Comparison of ENCODE assay signal across 24 cellular contexts in genomic region chr5:150454492-150455229, GRCh38.
"Had no signal": no experiment of that assay in that cellular context is flagged by ENCODE, and none has a peak within 500 bp of the region (broad histone marks: within the 10 kb centered on the region; RNA-seq: fewer than 3 reads in every experiment).

No MANE protein-coding gene starts in this region.

- H3K27me3 Mint-ChIP-seq: activated CD4-positive, alpha-beta T cell treated with anti-CD3 and anti-CD28 coated beads, Interleukin-2, amount 10 ng/mL, durations not matched to agents 7 days and 5 days; activated CD8-positive, alpha-beta memory T cell treated with anti-CD3 and anti-CD28 coated beads, Interleukin-2, amount 10 ng/mL, durations not matched to agents 7 days and 5 days; activated CD8-positive, alpha-beta T cell treated with anti-CD3 and anti-CD28 coated beads for 36 hours; activated naive CD8-positive, alpha-beta T cell treated with anti-CD3 and anti-CD28 coated beads, Interleukin-2, amount 50 U/mL, for 24 hours; stimulated activated naive CD8-positive, alpha-beta T cell treated with anti-CD3 and anti-CD28 coated beads, Interleukin-15, amount 100 ng/mL, for 72 hours had no signal

- DNase-seq: activated CD4-positive, alpha-beta T cell treated with anti-CD3 and anti-CD28 coated beads, Interleukin-2, amount 10 ng/mL, durations not matched to agents 7 days and 5 days; activated CD4-positive, CD25-positive, alpha-beta regulatory T cell treated with anti-CD3 and anti-CD28 coated beads, Interleukin-2, amount 50 U/mL, for 72 hours; activated CD8-positive, alpha-beta memory T cell treated with anti-CD3 and anti-CD28 coated beads, Interleukin-2, amount 10 ng/mL, durations not matched to agents 7 days and 5 days; activated CD8-positive, alpha-beta T cell treated with anti-CD3 and anti-CD28 coated beads for 36 hours; activated gamma-delta T cell; activated naive CD4-positive, alpha-beta T cell treated with anti-CD3 and anti-CD28 coated beads, Interleukin-2, amount 50 U/mL, for 16 hours; activated naive CD8-positive, alpha-beta T cell treated with anti-CD3 and anti-CD28 coated beads, Interleukin-2, amount 50 U/mL, for 24 hours; activated T-cell treated with anti-CD3 and anti-CD28 coated beads for 4 hours; cerebellar nuclear complex; hippocampal formation; kidney glomerular epithelial cell; left ventricle myocardium inferior; midbrain; natural killer cell; ovary; stimulated activated CD4-positive, alpha-beta T cell treated with anti-CD3 and anti-CD28 coated beads, Interleukin-12 subunit alpha, Interleukin-12 subunit beta, amount 100 ng/mL, for 4 hours; stimulated activated naive CD8-positive, alpha-beta T cell treated with anti-CD3 and anti-CD28 coated beads, Interleukin-15, amount 100 ng/mL, for 72 hours; uterus had no signal

- H3K27ac Mint-ChIP-seq: activated CD4-positive, alpha-beta T cell treated with anti-CD3 and anti-CD28 coated beads, Interleukin-2, amount 10 ng/mL, durations not matched to agents 7 days and 5 days; activated CD8-positive, alpha-beta memory T cell treated with anti-CD3 and anti-CD28 coated beads, Interleukin-2, amount 10 ng/mL, durations not matched to agents 7 days and 5 days; activated CD8-positive, alpha-beta T cell treated with anti-CD3 and anti-CD28 coated beads for 36 hours; activated naive CD8-positive, alpha-beta T cell treated with anti-CD3 and anti-CD28 coated beads, Interleukin-2, amount 50 U/mL, for 24 hours; natural killer cell; stimulated activated naive CD8-positive, alpha-beta T cell treated with anti-CD3 and anti-CD28 coated beads, Interleukin-15, amount 100 ng/mL, for 72 hours had no signal

- H3K9me3 Mint-ChIP-seq: activated naive CD8-positive, alpha-beta T cell treated with anti-CD3 and anti-CD28 coated beads, Interleukin-2, amount 50 U/mL, for 24 hours; natural killer cell; stimulated activated naive CD8-positive, alpha-beta T cell treated with anti-CD3 and anti-CD28 coated beads, Interleukin-15, amount 100 ng/mL, for 72 hours had no signal

- H3K36me3 Mint-ChIP-seq: activated CD8-positive, alpha-beta memory T cell treated with anti-CD3 and anti-CD28 coated beads, Interleukin-2, amount 10 ng/mL, durations not matched to agents 7 days and 5 days; natural killer cell had no signal

- H3K9me3 ChIP-seq: left ventricle myocardium inferior, ovary, prostate gland, suprapubic skin, tibial nerve, uterus had no signal

- H3K4me1 ChIP-seq: prostate gland had no signal

- H3K4me3 ChIP-seq: coronary artery, esophagus muscularis mucosa, left ventricle myocardium inferior, ovary, prostate gland, suprapubic skin, tibial nerve, uterus had no signal

- H3K27me3 ChIP-seq: esophagus muscularis mucosa, ovary, suprapubic skin, tibial nerve, uterus had no signal

- H3K36me3 ChIP-seq: esophagus muscularis mucosa, left ventricle myocardium inferior, ovary, prostate gland, suprapubic skin, tibial nerve, uterus had no signal

- H3K4me3 Mint-ChIP-seq: activated CD4-positive, alpha-beta T cell treated with anti-CD3 and anti-CD28 coated beads, Interleukin-2, amount 10 ng/mL, durations not matched to agents 7 days and 5 days; activated CD8-positive, alpha-beta memory T cell treated with anti-CD3 and anti-CD28 coated beads, Interleukin-2, amount 10 ng/mL, durations not matched to agents 7 days and 5 days; activated CD8-positive, alpha-beta T cell treated with anti-CD3 and anti-CD28 coated beads for 36 hours; activated naive CD8-positive, alpha-beta T cell treated with anti-CD3 and anti-CD28 coated beads, Interleukin-2, amount 50 U/mL, for 24 hours; natural killer cell; stimulated activated naive CD8-positive, alpha-beta T cell treated with anti-CD3 and anti-CD28 coated beads, Interleukin-15, amount 100 ng/mL, for 72 hours had no signal

- ATAC-seq: activated CD8-positive, alpha-beta memory T cell treated with anti-CD3 and anti-CD28 coated beads, Interleukin-2, amount 10 ng/mL, durations not matched to agents 7 days and 5 days; activated CD8-positive, alpha-beta T cell treated with anti-CD3 and anti-CD28 coated beads for 36 hours; activated naive CD8-positive, alpha-beta T cell treated with anti-CD3 and anti-CD28 coated beads, Interleukin-2, amount 50 U/mL, for 24 hours; natural killer cell; stimulated activated naive CD8-positive, alpha-beta T cell treated with anti-CD3 and anti-CD28 coated beads, Interleukin-15, amount 100 ng/mL, for 72 hours had no signal

- H3K27ac ChIP-seq: coronary artery, esophagus muscularis mucosa, left ventricle myocardium inferior, ovary, prostate gland, suprapubic skin, tibial nerve, uterus, VCaP had no signal
